Comparison of ENCODE assay signal across 12 cellular contexts in the genomic region with DNA sequence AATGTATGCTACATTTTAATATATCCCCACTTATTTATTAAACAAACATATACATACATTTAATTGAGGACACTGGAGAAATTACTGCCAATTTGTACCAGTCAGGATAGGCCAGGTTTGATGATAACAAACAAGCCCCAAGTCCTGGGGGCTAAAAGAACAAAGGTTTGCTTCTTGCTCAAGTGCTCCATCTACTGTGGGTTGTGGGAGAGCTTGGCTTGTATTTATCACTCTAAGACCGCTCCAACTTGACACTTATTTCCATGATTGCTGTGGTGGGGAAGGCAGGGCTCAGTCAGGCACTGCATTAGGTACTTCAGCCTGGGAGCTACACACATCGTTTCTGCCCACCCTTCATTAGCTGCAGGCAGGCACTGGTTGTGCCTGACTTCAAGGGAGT.
A peak's percentile ranks its signal among the peaks of the same experiment; 100 is the strongest.
DNase-seq lines count a peak whose midpoint lies in the region; ATAC-seq and TF ChIP-seq lines count a peak whose summit lies in the region.
"Had no signal": no experiment of that assay in that cellular context is flagged by ENCODE, and none has a peak within 500 bp of the region (broad histone marks: within the 10 kb centered on the region; RNA-seq: fewer than 3 reads in every experiment).

No MANE protein-coding gene starts in this region.

- H3K4me3 Mint-ChIP-seq in activated CD8-positive, alpha-beta T cell treated with anti-CD3 and anti-CD28 coated beads, Interleukin-2, amount 10 ng/mL, durations not matched to agents 7 days and 5 days: no peak overlapping the region
- H3K4me3 Mint-ChIP-seq in activated CD8-positive, alpha-beta T cell treated with anti-CD3 and anti-CD28 coated beads for 36 hours: no peak overlapping the region
- H3K4me3 Mint-ChIP-seq in activated T-helper 2 cell treated with anti-CD3 and anti-CD28 coated beads, Interferon-gamma antibody, Interleukin-2, Interleukin-4, amounts not matched to agents 10 μg/mL and 5 μg/mL and 100 μg/mL, durations not matched to agents 14 hours and 24 hours and 36 hours (ENCODE audit: low read depth): no peak overlapping the region
- H3K4me3 Mint-ChIP-seq in stimulated activated memory B cell treated with anti-CD40 and anti-IgM and Interleukin-4, amounts not matched to agents 10 μg/mL and 1 μg/mL and 100 μg/mL, for 72 hours: no peak overlapping the region
- H3K4me3 Mint-ChIP-seq: natural killer cell treated with Interleukin-12 subunit alpha and Interleukin-12 subunit beta and Interleukin-15 and Interleukin-18, amount 100 ng/mL, for 72 hours had no signal

- H3K36me3 Mint-ChIP-seq in activated CD8-positive, alpha-beta T cell treated with anti-CD3 and anti-CD28 coated beads, Interleukin-2, amount 10 ng/mL, durations not matched to agents 7 days and 5 days (ENCODE audit: low read depth): no peaks in the 10 kb centered on the region
- no peaks in the 10 kb centered on the region for H3K36me3 Mint-ChIP-seq in activated CD8-positive, alpha-beta T cell treated with anti-CD3 and anti-CD28 coated beads for 36 hours (ENCODE audit: low read depth)
- H3K36me3 Mint-ChIP-seq in activated T-helper 2 cell treated with anti-CD3 and anti-CD28 coated beads, Interferon-gamma antibody, Interleukin-2, Interleukin-4, amounts not matched to agents 10 μg/mL and 5 μg/mL and 100 μg/mL, durations not matched to agents 14 hours and 24 hours and 36 hours (ENCODE audit: low read depth): no peaks in the 10 kb centered on the region
- no peaks in the 10 kb centered on the region for H3K36me3 Mint-ChIP-seq in stimulated activated memory B cell treated with anti-CD40 and anti-IgM and Interleukin-4, amounts not matched to agents 10 μg/mL and 1 μg/mL and 100 μg/mL, for 72 hours
- H3K36me3 Mint-ChIP-seq: natural killer cell treated with Interleukin-12 subunit alpha and Interleukin-12 subunit beta and Interleukin-15 and Interleukin-18, amount 100 ng/mL, for 72 hours had no signal

- DNase-seq in activated CD8-positive, alpha-beta T cell treated with anti-CD3 and anti-CD28 coated beads, Interleukin-2, amount 10 ng/mL, durations not matched to agents 7 days and 5 days: no peak
- DNase-seq in activated CD8-positive, alpha-beta T cell treated with anti-CD3 and anti-CD28 coated beads for 36 hours: no peak
- DNase-seq in LNCaP clone FGC (ENCODE audit: low read depth) (no peak), cerebellar cortex (ENCODE audit: low spot score) (peak; percentile 5), osteoblast (ENCODE audit: insufficient read length, low spot score, missing footprints) (peak; percentile 75), dorsolateral prefrontal cortex (no peak)
- DNase-seq in activated T-helper 2 cell treated with anti-CD3 and anti-CD28 coated beads, Interferon-gamma antibody, Interleukin-2, Interleukin-4, amounts not matched to agents 10 μg/mL and 5 μg/mL and 100 μg/mL, durations not matched to agents 14 hours and 24 hours and 36 hours (ENCODE audit: low spot score): no peak
- DNase-seq: activated CD4-positive, alpha-beta T cell treated with anti-CD3 and anti-CD28 coated beads for 4 hours; activated naive CD4-positive, alpha-beta T cell treated with Interleukin-2 at 50 U/mL for 16 hours; SJCRH30 had no signal

- H3K4me1 ChIP-seq in osteoblast (ENCODE audit: insufficient read depth, low read length): peaks cover 13% of the 10 kb centered on the region
- H3K4me1 ChIP-seq: SJCRH30 had no signal

- H3K36me3 ChIP-seq in osteoblast (ENCODE audit: insufficient read depth, low read length): no peaks in the 10 kb centered on the region
- H3K36me3 ChIP-seq: SJCRH30 had no signal

- H3K27me3 Mint-ChIP-seq in activated CD8-positive, alpha-beta T cell treated with anti-CD3 and anti-CD28 coated beads, Interleukin-2, amount 10 ng/mL, durations not matched to agents 7 days and 5 days (ENCODE audit: low read depth): peaks cover 7% of the 10 kb centered on the region
- no peaks in the 10 kb centered on the region for H3K27me3 Mint-ChIP-seq in activated CD8-positive, alpha-beta T cell treated with anti-CD3 and anti-CD28 coated beads for 36 hours
- peaks cover 10% of the 10 kb centered on the region for H3K27me3 Mint-ChIP-seq in activated T-helper 2 cell treated with anti-CD3 and anti-CD28 coated beads, Interferon-gamma antibody, Interleukin-2, Interleukin-4, amounts not matched to agents 10 μg/mL and 5 μg/mL and 100 μg/mL, durations not matched to agents 14 hours and 24 hours and 36 hours (ENCODE audit: low read depth)
- H3K27me3 Mint-ChIP-seq in stimulated activated memory B cell treated with anti-CD40 and anti-IgM and Interleukin-4, amounts not matched to agents 10 μg/mL and 1 μg/mL and 100 μg/mL, for 72 hours: no peaks in the 10 kb centered on the region

- H3K27me3 ChIP-seq in osteoblast (ENCODE audit: insufficient read depth, low read length) (no peaks in the 10 kb centered on the region), dorsolateral prefrontal cortex (peaks cover 0 to 9% (median 0%) of the 10 kb centered on the region in 45 donors)
- H3K27me3 ChIP-seq: SJCRH30 had no signal

- H3K27ac Mint-ChIP-seq in activated CD8-positive, alpha-beta T cell treated with anti-CD3 and anti-CD28 coated beads, Interleukin-2, amount 10 ng/mL, durations not matched to agents 7 days and 5 days: no peak overlapping the region
- H3K27ac Mint-ChIP-seq in activated CD8-positive, alpha-beta T cell treated with anti-CD3 and anti-CD28 coated beads for 36 hours: no peak overlapping the region
- no peak overlapping the region for H3K27ac Mint-ChIP-seq in activated T-helper 2 cell treated with anti-CD3 and anti-CD28 coated beads, Interferon-gamma antibody, Interleukin-2, Interleukin-4, amounts not matched to agents 10 μg/mL and 5 μg/mL and 100 μg/mL, durations not matched to agents 14 hours and 24 hours and 36 hours
- H3K27ac Mint-ChIP-seq in stimulated activated memory B cell treated with anti-CD40 and anti-IgM and Interleukin-4, amounts not matched to agents 10 μg/mL and 1 μg/mL and 100 μg/mL, for 72 hours: no peak overlapping the region
- H3K27ac Mint-ChIP-seq: natural killer cell treated with Interleukin-12 subunit alpha and Interleukin-12 subunit beta and Interleukin-15 and Interleukin-18, amount 100 ng/mL, for 72 hours had no signal

- H3K79me2 ChIP-seq in osteoblast (ENCODE audit: insufficient read depth, low read length): no peaks in the 10 kb centered on the region

- H2AFZ ChIP-seq in osteoblast (ENCODE audit: low read length): no peak overlapping the region

- POLR2A ChIA-PET in activated CD8-positive, alpha-beta T cell treated with anti-CD3 and anti-CD28 coated beads, Interleukin-2, amount 10 ng/mL, durations not matched to agents 7 days and 5 days (lab: Charles Lee): no interaction called here
- POLR2A ChIA-PET in activated CD8-positive, alpha-beta T cell treated with anti-CD3 and anti-CD28 coated beads for 36 hours (lab: Charles Lee): no interaction called here

- H3K27ac ChIP-seq in osteoblast (ENCODE audit: low read depth, low read length) (no peak overlapping the region), dorsolateral prefrontal cortex (no peak overlapping the region)
- H3K27ac ChIP-seq: SJCRH30 had no signal

- H3K4me2 ChIP-seq in osteoblast (ENCODE audit: insufficient read depth, low read length): no peak overlapping the region

- H3K9me3 ChIP-seq in osteoblast (ENCODE audit: low read depth, low read length): no peaks in the 10 kb centered on the region
- H3K9me3 ChIP-seq: SJCRH30 had no signal

- intact Hi-C loops in activated CD8-positive, alpha-beta T cell treated with anti-CD3 and anti-CD28 coated beads for 36 hours (cut with micrococcal nuclease): no loop called here
- intact Hi-C loops in activated T-helper 2 cell treated with anti-CD3 and anti-CD28 coated beads, Interferon-gamma antibody, Interleukin-2, Interleukin-4, amounts not matched to agents 10 μg/mL and 5 μg/mL and 100 μg/mL, durations not matched to agents 14 hours and 24 hours and 36 hours (cut with micrococcal nuclease): loop anchor here (1.0 to 10.0 kb wide), 2 partner anchors 95 to 190 kb away; no protein-coding TSS in a partner anchor
- intact Hi-C loops in dorsolateral prefrontal cortex (cut with DNase I): no loop called here

- H3K4me1 Mint-ChIP-seq in activated CD8-positive, alpha-beta T cell treated with anti-CD3 and anti-CD28 coated beads, Interleukin-2, amount 10 ng/mL, durations not matched to agents 7 days and 5 days (ENCODE audit: low read depth): peaks cover 42% of the 10 kb centered on the region
- peaks cover 13% of the 10 kb centered on the region for H3K4me1 Mint-ChIP-seq in activated CD8-positive, alpha-beta T cell treated with anti-CD3 and anti-CD28 coated beads for 36 hours (ENCODE audit: low read depth)
- H3K4me1 Mint-ChIP-seq in activated T-helper 2 cell treated with anti-CD3 and anti-CD28 coated beads, Interferon-gamma antibody, Interleukin-2, Interleukin-4, amounts not matched to agents 10 μg/mL and 5 μg/mL and 100 μg/mL, durations not matched to agents 14 hours and 24 hours and 36 hours (ENCODE audit: low read depth): peaks cover 31% of the 10 kb centered on the region
- no peaks in the 10 kb centered on the region for H3K4me1 Mint-ChIP-seq in stimulated activated memory B cell treated with anti-CD40 and anti-IgM and Interleukin-4, amounts not matched to agents 10 μg/mL and 1 μg/mL and 100 μg/mL, for 72 hours

- TF ChIP-seq CTCF in activated CD8-positive, alpha-beta T cell treated with anti-CD3 and anti-CD28 coated beads for 36 hours (IDR thresholded peaks at IDR 0.05): no peak
- TF ChIP-seq CTCF in LNCaP clone FGC (IDR thresholded peaks at IDR 0.05; ENCODE audit: control insufficient read depth, extremely low read depth, insufficient read depth): peak; percentile 46
- peak; percentile 32 for TF ChIP-seq CTCF in osteoblast (IDR thresholded peaks at IDR 0.05; ENCODE audit: extremely low read depth, low read depth, low read length)
- TF ChIP-seq CTCF in dorsolateral prefrontal cortex (IDR thresholded peaks at IDR 0.05 in 54 of 56, conservative IDR thresholded peaks at IDR 0.05 in 2 of 56; ENCODE audit: low read depth in 1 of 56, partially characterized antibody in 56 of 56): peak in 1 of 56 donors; percentile 12

- H4K20me1 ChIP-seq in osteoblast (ENCODE audit: insufficient read depth, low read length): no peaks in the 10 kb centered on the region

- peak; percentile 36 for ATAC-seq in activated CD8-positive, alpha-beta T cell treated with anti-CD3 and anti-CD28 coated beads, Interleukin-2, amount 10 ng/mL, durations not matched to agents 7 days and 5 days
- ATAC-seq in activated CD8-positive, alpha-beta T cell treated with anti-CD3 and anti-CD28 coated beads for 36 hours: no peak
- ATAC-seq in stimulated activated memory B cell treated with anti-CD40 and anti-IgM and Interleukin-4, amounts not matched to agents 10 μg/mL and 1 μg/mL and 100 μg/mL, for 72 hours: no peak
- ATAC-seq: natural killer cell treated with Interleukin-12 subunit alpha and Interleukin-12 subunit beta and Interleukin-15 and Interleukin-18, amount 100 ng/mL, for 72 hours had no signal

- CTCF ChIA-PET in activated CD8-positive, alpha-beta T cell treated with anti-CD3 and anti-CD28 coated beads, Interleukin-2, amount 10 ng/mL, durations not matched to agents 7 days and 5 days (lab: Charles Lee): interaction anchor here (1.9 kb wide), 1 partner anchor 95 kb away, joined by 10 read pairs; no protein-coding TSS in a partner anchor
- CTCF ChIA-PET in activated CD8-positive, alpha-beta T cell treated with anti-CD3 and anti-CD28 coated beads for 36 hours (lab: Charles Lee): interaction anchor here (0.9 to 1.8 kb wide), 2 partner anchors 16 to 93 kb away, joined by 3 to 5 read pairs; no protein-coding TSS in a partner anchor

- H3K4me3 ChIP-seq in LNCaP clone FGC (ENCODE audit: low read depth, low read length) (no peak overlapping the region), osteoblast (ENCODE audit: insufficient read depth, low read length) (no peak overlapping the region), dorsolateral prefrontal cortex (no peak overlapping the region)
- H3K4me3 ChIP-seq: SJCRH30 had no signal

- H3K9me3 Mint-ChIP-seq in activated CD8-positive, alpha-beta T cell treated with anti-CD3 and anti-CD28 coated beads, Interleukin-2, amount 10 ng/mL, durations not matched to agents 7 days and 5 days (ENCODE audit: insufficient read depth): no peaks in the 10 kb centered on the region
- no peaks in the 10 kb centered on the region for H3K9me3 Mint-ChIP-seq in activated CD8-positive, alpha-beta T cell treated with anti-CD3 and anti-CD28 coated beads for 36 hours
- H3K9me3 Mint-ChIP-seq in activated T-helper 2 cell treated with anti-CD3 and anti-CD28 coated beads, Interferon-gamma antibody, Interleukin-2, Interleukin-4, amounts not matched to agents 10 μg/mL and 5 μg/mL and 100 μg/mL, durations not matched to agents 14 hours and 24 hours and 36 hours: no peaks in the 10 kb centered on the region
- H3K9me3 Mint-ChIP-seq in stimulated activated memory B cell treated with anti-CD40 and anti-IgM and Interleukin-4, amounts not matched to agents 10 μg/mL and 1 μg/mL and 100 μg/mL, for 72 hours: no peaks in the 10 kb centered on the region
- H3K9me3 Mint-ChIP-seq: natural killer cell treated with Interleukin-12 subunit alpha and Interleukin-12 subunit beta and Interleukin-15 and Interleukin-18, amount 100 ng/mL, for 72 hours had no signal

Comparison
In these comparisons a context has a peak if more than half of its experiments do, and no peak if none do; other contexts are left out.
1. DNase-seq: peak in cerebellar cortex (single experiment) and osteoblast (single experiment); none in activated CD8-positive, alpha-beta T cell treated with anti-CD3 and anti-CD28 coated beads, Interleukin-2, amount 10 ng/mL, durations not matched to agents 7 days and 5 days (single experiment), activated CD8-positive, alpha-beta T cell treated with anti-CD3 and anti-CD28 coated beads for 36 hours (single experiment), LNCaP clone FGC (single experiment), activated T-helper 2 cell treated with anti-CD3 and anti-CD28 coated beads, Interferon-gamma antibody, Interleukin-2, Interleukin-4, amounts not matched to agents 10 μg/mL and 5 μg/mL and 100 μg/mL, durations not matched to agents 14 hours and 24 hours and 36 hours (single experiment) and dorsolateral prefrontal cortex (0 of 10).